Comparison of ENCODE assay signal across 9 cellular contexts in genomic region chr4:13313856-13314255, GRCh38.
"Had no signal": no experiment of that assay in that cellular context is flagged by ENCODE, and none has a peak within 500 bp of the region (broad histone marks: within the 10 kb centered on the region; RNA-seq: fewer than 3 reads in every experiment).

No MANE protein-coding gene starts in this region.

- H3K27ac Mint-ChIP-seq: activated naive CD8-positive, alpha-beta T cell treated with anti-CD3 and anti-CD28 coated beads for 36 hours; naive thymus-derived CD8-positive, alpha-beta T cell; stimulated activated effector memory CD8-positive, alpha-beta T cell treated with anti-CD3 and anti-CD28 coated beads, Interleukin-12 subunit alpha, Interleukin-12 subunit beta, amount 100 ng/mL, for 72 hours; WTC11 had no signal

- H3K36me3 Mint-ChIP-seq: stimulated activated effector memory CD8-positive, alpha-beta T cell treated with anti-CD3 and anti-CD28 coated beads, Interleukin-12 subunit alpha, Interleukin-12 subunit beta, amount 100 ng/mL, for 72 hours; WTC11 had no signal

- ATAC-seq: body of pancreas; naive thymus-derived CD8-positive, alpha-beta T cell; stimulated activated effector memory CD8-positive, alpha-beta T cell treated with anti-CD3 and anti-CD28 coated beads, Interleukin-12 subunit alpha, Interleukin-12 subunit beta, amount 100 ng/mL, for 72 hours; WTC11 had no signal

- DNase-seq: activated CD4-positive, alpha-beta T cell treated with anti-CD3 and anti-CD28 coated beads for 48 hours; activated naive CD8-positive, alpha-beta T cell treated with anti-CD3 and anti-CD28 coated beads for 36 hours; amygdala; body of pancreas; caudate nucleus; islet precursor cell; naive thymus-derived CD8-positive, alpha-beta T cell had no signal

- H3K9me3 Mint-ChIP-seq: activated naive CD8-positive, alpha-beta T cell treated with anti-CD3 and anti-CD28 coated beads for 36 hours; WTC11 had no signal

- H3K4me3 Mint-ChIP-seq: activated naive CD8-positive, alpha-beta T cell treated with anti-CD3 and anti-CD28 coated beads for 36 hours; naive thymus-derived CD8-positive, alpha-beta T cell; stimulated activated effector memory CD8-positive, alpha-beta T cell treated with anti-CD3 and anti-CD28 coated beads, Interleukin-12 subunit alpha, Interleukin-12 subunit beta, amount 100 ng/mL, for 72 hours; WTC11 had no signal

- H3K4me1 Mint-ChIP-seq: activated naive CD8-positive, alpha-beta T cell treated with anti-CD3 and anti-CD28 coated beads for 36 hours; naive thymus-derived CD8-positive, alpha-beta T cell; stimulated activated effector memory CD8-positive, alpha-beta T cell treated with anti-CD3 and anti-CD28 coated beads, Interleukin-12 subunit alpha, Interleukin-12 subunit beta, amount 100 ng/mL, for 72 hours had no signal

- H3K27me3 Mint-ChIP-seq: activated naive CD8-positive, alpha-beta T cell treated with anti-CD3 and anti-CD28 coated beads for 36 hours; naive thymus-derived CD8-positive, alpha-beta T cell had no signal
